In the genomic region with DNA sequence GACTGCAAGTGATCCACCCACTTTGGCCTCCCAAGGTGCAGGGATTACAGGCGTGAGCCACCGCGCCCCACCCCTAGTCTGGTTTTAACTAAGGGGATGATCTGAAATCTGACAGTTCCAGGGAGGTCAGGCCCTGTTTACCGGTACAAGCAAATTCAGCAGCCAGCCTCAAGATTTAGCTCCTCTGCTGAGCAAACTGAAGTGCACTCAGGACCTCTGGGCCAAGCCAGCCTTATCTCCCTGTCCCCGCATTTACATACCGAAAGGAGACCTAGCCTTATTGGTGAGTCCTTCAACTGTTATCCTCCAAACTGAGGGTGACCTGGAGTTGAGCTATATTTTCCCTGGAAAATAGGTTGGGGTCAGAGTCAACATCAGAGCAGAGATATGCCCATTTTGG, we compare ENCODE assay signal across 1 cellular context.
TF ChIP-seq lines count a peak whose summit lies in the region.

No MANE protein-coding gene starts in this region.

TF ChIP-seq in SK-N-SH, 30 proteins besides CTCF, POLR2A, EP300 and RAD21 (continued from another document):
- TF ChIP-seq FOXJ3 (CRISPR knock-in tag; IDR thresholded peaks at IDR 0.05) = no peak
